ENCODE assay signal across 8 cellular contexts in genomic region chr20:297098-297924, GRCh38. TPM values are rescaled to one million over a fixed set of nuclear protein-coding genes. Genes with fewer than 3 reads are reported as not detected.
DNase-seq lines count a peak whose midpoint lies in the region; ATAC-seq and TF ChIP-seq lines count a peak whose summit lies in the region.

Gene ZCCHC3, plus strand, starts transcription at chr20:297570. Its CDS starts 17 bp downstream, at chr20:297587.

- DNase-seq in EL (peak; percentile 96), Karpas-422 (peak; percentile 98), RPMI7951 (ENCODE audit: low read depth) (peak; percentile 98), fibroblast of lung (ENCODE audit: low read depth in 2 of 2) (peak; percentile 93 to 97)
- DNase-seq in activated T-helper 1 cell treated with anti-CD3 and anti-CD28 coated beads, Interleukin-2, amount 50 U/mL, for 16 hours (ENCODE audit: low read depth in 1 of 2, low spot score in 1 of 2) = peak; percentile 62 to 74
- DNase-seq in naive thymus-derived CD8-positive, alpha-beta T cell = peak; percentile 74 to 92 (median 82)
- peak; percentile 68 to 88 (median 80) for DNase-seq in stimulated activated naive CD4-positive, alpha-beta T cell (lab: John Stamatoyannopoulos, UW)

- peak within 1 kb of the TSS; percentile 97 for H3K9ac ChIP-seq in Karpas-422 (ENCODE audit: low read length)
- peak within 1 kb of the TSS; percentile 94 for H3K9ac ChIP-seq in fibroblast of lung (ENCODE audit: insufficient read depth, low read length)

- H3K36me3 ChIP-seq in Karpas-422 (ENCODE audit: insufficient read depth, low read length) = peaks cover 13% of the 10 kb centered on the region
- H3K36me3 ChIP-seq in fibroblast of lung (ENCODE audit: control insufficient read depth, insufficient read depth, low read length) = no peaks in the 10 kb centered on the region

- no peak for TF ChIP-seq CTCF in fibroblast of lung (conservative IDR thresholded peaks at IDR 0.05 in 1 of 2, IDR thresholded peaks at IDR 0.05 in 1 of 2; ENCODE audit: low read depth in 1 of 2, low read length in 2 of 2)

- no peaks in the 10 kb centered on the region for H3K9me3 ChIP-seq in Karpas-422 (ENCODE audit: low read length)
- H3K9me3 ChIP-seq in fibroblast of lung (ENCODE audit: control insufficient read depth, insufficient read depth, low read depth, low read length) = no peaks in the 10 kb centered on the region

- peak; percentile 76 for ATAC-seq in GM21825 (IDR thresholded peaks at IDR 0.05; ENCODE audit: unreplicated experiment)
- peak; percentile 88 to 91 for ATAC-seq in naive thymus-derived CD8-positive, alpha-beta T cell

- H3K4me1 ChIP-seq in Karpas-422 (ENCODE audit: low read length) (peaks cover 25% of the 10 kb centered on the region), fibroblast of lung (ENCODE audit: control insufficient read depth, extremely low read depth, insufficient read depth, low read length) (peaks cover 8% of the 10 kb centered on the region)

- peak within 1 kb of the TSS; percentile 67 for H3K27ac ChIP-seq in Karpas-422 (ENCODE audit: low read length)
- peak within 1 kb of the TSS; percentile 90 for H3K27ac ChIP-seq in fibroblast of lung (ENCODE audit: insufficient read depth, low read length)

- H3K4me2 ChIP-seq in Karpas-422 (ENCODE audit: low read depth, low read length, poor library complexity, severe bottlenecking) = peak within 1 kb of the TSS; percentile 85
- H3K4me2 ChIP-seq in fibroblast of lung (ENCODE audit: extremely low read depth, insufficient read depth, low read length) = peak within 1 kb of the TSS; percentile 88

- H4K20me1 ChIP-seq in Karpas-422 (ENCODE audit: insufficient read depth, low read depth, low read length) = peaks cover 27% of the 10 kb centered on the region
- H4K20me1 ChIP-seq in fibroblast of lung (ENCODE audit: control insufficient read depth, extremely low read depth, insufficient read depth, low read length) = no peaks in the 10 kb centered on the region

- H3K27me3 ChIP-seq in Karpas-422 (ENCODE audit: low read length) = no peaks in the 10 kb centered on the region
- H3K27me3 ChIP-seq in fibroblast of lung (ENCODE audit: control insufficient read depth, insufficient read depth, low read length) = no peaks in the 10 kb centered on the region

- H3K9me2 ChIP-seq in Karpas-422 (replicated peaks; ENCODE audit: insufficient read depth, low read length) = no peaks in the 10 kb centered on the region

- H3K9me3 Mint-ChIP-seq in naive thymus-derived CD8-positive, alpha-beta T cell = peaks cover 0 to 3% (median 0%) of the 10 kb centered on the region in 9 donors

- H3K27ac Mint-ChIP-seq in naive thymus-derived CD8-positive, alpha-beta T cell = peak within 1 kb of the TSS; percentile 97 to 99 (median 98)

- H3K4me3 Mint-ChIP-seq in naive thymus-derived CD8-positive, alpha-beta T cell = peak within 1 kb of the TSS; percentile 93 to 100 (median 99)

- H3K27me3 Mint-ChIP-seq in naive thymus-derived CD8-positive, alpha-beta T cell = no peaks in the 10 kb centered on the region

- peaks cover 19 to 50% (median 45%) of the 10 kb centered on the region in 4 donors for H3K4me1 Mint-ChIP-seq in naive thymus-derived CD8-positive, alpha-beta T cell

- peak within 1 kb of the TSS; percentile 89 for H3K4me3 ChIP-seq in Karpas-422 (ENCODE audit: low read length)
- H3K4me3 ChIP-seq in fibroblast of lung (replicated peaks in 1 of 4; ENCODE audit: control extremely low read depth in 1 of 4, insufficient read depth in 1 of 4, low read depth in 3 of 4, low read length in 4 of 4) = peak within 1 kb of the TSS; percentile 77 to 94 (median 89)

- POLR2A ChIA-PET in naive thymus-derived CD8-positive, alpha-beta T cell (lab: Charles Lee) = interaction anchor here (0.6 to 5.5 kb wide), 15 partner anchors 8 to 799 kb away, joined by 3 to 140 read pairs (median 5); partner anchors contain the start of genes CSNK2A1 and SOX12

- H3K79me2 ChIP-seq in Karpas-422 (ENCODE audit: low read length) (peaks cover 21% of the 10 kb centered on the region), fibroblast of lung (ENCODE audit: control insufficient read depth, insufficient read depth, low read length) (peaks cover 38% of the 10 kb centered on the region)

- peak within 1 kb of the TSS; percentile 51 for H2AFZ ChIP-seq in Karpas-422 (ENCODE audit: low read length)
- peak within 1 kb of the TSS; percentile 19 for H2AFZ ChIP-seq in fibroblast of lung (ENCODE audit: low read length)

- H3K36me3 Mint-ChIP-seq in naive thymus-derived CD8-positive, alpha-beta T cell = peaks cover 0 to 17% (median 5%) of the 10 kb centered on the region in 3 donors

RNA-seq across cellular contexts. Expression of gene ZCCHC3, which starts in this region (rescaled TPM):
- 20.6 and 22.2 TPM in 2 replicates for total RNA-seq in Karpas-422 (2014; rRNA removed; shearing (Covaris generic); ENCODE audit: low replicate concordance)
- total RNA-seq in RPMI7951 (2014; rRNA removed; shearing (Covaris generic)) = 16.2 and 19.2 TPM in 2 replicates
- 11.6 and 11.8 TPM in 2 replicates for total RNA-seq in fibroblast of lung
- 8.7 TPM in 2 replicates for polyA plus RNA-seq in fibroblast of lung
- polyA plus RNA-seq in fibroblast of lung (2012) = 8.1 and 8.7 TPM in 2 replicates
- 3.7 and 6.8 TPM in 2 replicates for polyA minus RNA-seq in fibroblast of lung (ENCODE audit: low replicate concordance)
- 10 to 100 TPM; 29.6 to 29.7 TPM for total RNA-seq in naive thymus-derived CD8-positive, alpha-beta T cell
- polyA plus RNA-seq in naive thymus-derived CD8-positive, alpha-beta T cell = 10 to 100 TPM in 1 of 3 donors, 1 to 10 TPM in 2; 6.9 to 13.9 (median 7.5) TPM

Comparison
In these comparisons a context has a peak if more than half of its experiments do, and no peak if none do; other contexts are left out.
1. Peak in every context shown above with its lines: DNase-seq, ATAC-seq, H3K4me3 ChIP-seq and H3K27ac ChIP-seq.